ENCODE assay signal across 1 cellular context in genomic region chr15:67019069-67019468, GRCh38.
TF ChIP-seq lines count a peak whose summit lies in the region.

No MANE protein-coding gene starts in this region.

TF ChIP-seq in H1, 55 proteins besides CTCF, POLR2A, EP300 and RAD21:
- no peak for TF ChIP-seq ATF3 (IDR thresholded peaks at IDR 0.05; ENCODE audit: insufficient read depth, low read depth, low read length)
- no peak for TF ChIP-seq SP4 (IDR thresholded peaks at IDR 0.05; ENCODE audit: low read length)
- TF ChIP-seq HDAC2 (IDR thresholded peaks at IDR 0.05; ENCODE audit: borderline replicate concordance in 1 of 2, low read depth in 2 of 2, low read length in 2 of 2) = no peak
- no peak for TF ChIP-seq BACH1 (IDR thresholded peaks at IDR 0.05; ENCODE audit: low read length)
- TF ChIP-seq ZNF274 (IDR thresholded peaks at IDR 0.05; ENCODE audit: borderline replicate concordance, extremely low read depth, low read length) = no peak
- no peak for TF ChIP-seq ASH2L (IDR thresholded peaks at IDR 0.05; ENCODE audit: low read length)
